In the genomic region with DNA sequence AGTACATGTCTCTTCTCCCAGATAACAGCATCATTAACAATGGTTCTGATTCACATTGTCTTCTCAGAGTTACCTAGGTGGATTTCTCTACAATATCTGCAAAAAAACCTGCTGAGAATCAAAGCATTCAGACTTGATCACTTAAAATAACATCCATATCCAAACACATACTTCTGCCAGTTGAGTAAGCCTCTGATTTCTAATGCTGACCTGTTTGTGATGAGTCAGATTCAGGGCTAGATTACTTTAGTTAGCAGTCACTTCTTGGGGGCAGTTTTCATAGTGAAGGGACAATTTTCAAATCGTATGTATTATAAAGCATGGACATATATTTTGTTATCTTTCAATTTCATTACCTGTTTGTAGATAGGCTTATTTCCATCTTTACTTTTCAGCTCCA, we compare ENCODE assay signal across 1 cellular context.
TF ChIP-seq lines count a peak whose summit lies in the region.

No MANE protein-coding gene starts in this region.

TF ChIP-seq in endothelial cell of umbilical vein, 7 proteins besides CTCF, POLR2A, EP300 and RAD21 (continued from another document):
- TF ChIP-seq MYC (IDR thresholded peaks at IDR 0.05; ENCODE audit: low read depth, low read length) (no peak), FOS (IDR thresholded peaks at IDR 0.05; ENCODE audit: borderline replicate concordance, insufficient read depth, low read length) (peak; percentile 79), GATA2 (IDR thresholded peaks at IDR 0.05; ENCODE audit: insufficient read depth, insufficient read length, low read depth, low read length) (peak; percentile 28)
